18 cellular contexts compared by ENCODE assay signal in genomic region chr1:237043846-237044636, GRCh38. TPM values are rescaled to one million over a fixed set of nuclear protein-coding genes. Genes with fewer than 3 reads are reported as not detected.
DNase-seq lines count a peak whose midpoint lies in the region; ATAC-seq and TF ChIP-seq lines count a peak whose summit lies in the region.
"Had no signal": no experiment of that assay in that cellular context is flagged by ENCODE, and none has a peak within 500 bp of the region (broad histone marks: within the 10 kb centered on the region; RNA-seq: fewer than 3 reads in every experiment).

No MANE protein-coding gene starts in this region.

- TF ChIP-seq CTCF in WTC11 (IDR thresholded peaks at IDR 0.05) (no peak), vagina (IDR thresholded peaks at IDR 0.05) (no peak)

- H3K9ac ChIP-seq in stomach smooth muscle (ENCODE audit: low read length in 2 of 2): no peak overlapping the region

- H3K4me1 Mint-ChIP-seq in WTC11: peaks cover 19% of the 10 kb centered on the region

- 21% methylated on average over 14 of the region's 14 CpGs for WGBS in right cardiac atrium

- H3K27ac ChIP-seq in right cardiac atrium (ENCODE audit: low read length) (peak overlapping the region; percentile 81), stomach smooth muscle (ENCODE audit: low read length) (no peak overlapping the region), vagina (no peak overlapping the region)
- H3K27ac ChIP-seq: 22Rv1 had no signal

- H3K4me1 ChIP-seq in right cardiac atrium (ENCODE audit: control insufficient read depth, insufficient read depth, low read length): no peaks in the 10 kb centered on the region
- peaks cover 11% of the 10 kb centered on the region for H3K4me1 ChIP-seq in stomach smooth muscle (ENCODE audit: control insufficient read depth, insufficient read depth, low read length)
- peaks cover 9% of the 10 kb centered on the region for H3K4me1 ChIP-seq in vagina

- POLR2A ChIA-PET in WTC11 (lab: Charles Lee): no interaction called here

- no peaks in the 10 kb centered on the region for H3K9me3 Mint-ChIP-seq in WTC11
- H3K9me3 Mint-ChIP-seq: activated CD4-positive, alpha-beta T cell treated with anti-CD3 and anti-CD28 coated beads, Interleukin-2, amount 10 ng/mL, durations not matched to agents 24 days and 14 days; CD8-positive, alpha-beta memory T cell had no signal

- H3K27me3 Mint-ChIP-seq in WTC11 (ENCODE audit: low read depth): peaks cover 36% of the 10 kb centered on the region

- DNase-seq in DMS 273 (lab: John Stamatoyannopoulos, UW; ENCODE audit: unreplicated experiment) (peak; percentile 33), DMS 273 treated with DMSO at 0.1 percent for 48 hours (lab: John Stamatoyannopoulos, UW) (no peak), WTC11 (ENCODE audit: low spot score) (no peak), right cardiac atrium (peak; percentile 37 to 69 (median 68)), DMS114 treated with DMSO at 0.1 percent for 48 hours (lab: John Stamatoyannopoulos, UW; ENCODE audit: unreplicated experiment) (no peak), vagina (ENCODE audit: extremely low spot score in 2 of 2) (no peak)
- no peak for DNase-seq in stimulated activated CD4-positive, alpha-beta T cell treated with anti-CD3 and anti-CD28 coated beads, Interleukin-12 subunit alpha, Interleukin-12 subunit beta, amount 100 ng/mL, for 4 hours
- DNase-seq: activated CD4-positive, alpha-beta T cell treated with anti-CD3 and anti-CD28 coated beads, Interleukin-2, amount 10 ng/mL, durations not matched to agents 24 days and 14 days; activated effector memory CD4-positive, alpha-beta T cell treated with Interleukin-2 at 50 U/mL for 16 hours; CD8-positive, alpha-beta memory T cell; central memory CD4-positive, alpha-beta T cell; esophagus squamous epithelium; MV-4-11 had no signal

- no peaks in the 10 kb centered on the region for H3K9me3 ChIP-seq in right cardiac atrium (ENCODE audit: control insufficient read depth, low read length)
- H3K9me3 ChIP-seq in stomach smooth muscle (ENCODE audit: control insufficient read depth in 2 of 2, low read length in 2 of 2): no peaks in the 10 kb centered on the region
- H3K9me3 ChIP-seq in vagina: no peaks in the 10 kb centered on the region
- H3K9me3 ChIP-seq: esophagus squamous epithelium had no signal

- H3K4me3 ChIP-seq in right cardiac atrium (ENCODE audit: low read length) (peak overlapping the region; percentile 54), stomach smooth muscle (ENCODE audit: low read length in 2 of 2) (peak overlapping the region; percentile 79), vagina (peak overlapping the region in 1 of 2 donors; percentile 48)

- intact Hi-C loops in right cardiac atrium (cut with DNase I): loop anchor here in 1 of 4 donors (2.0 kb wide), 1 partner anchor 45 kb away; no protein-coding TSS in a partner anchor
- intact Hi-C loops in vagina (cut with DNase I): no loop called here

- no peak for TF ChIP-seq POLR2A in vagina (IDR thresholded peaks at IDR 0.05)

- H3K27me3 ChIP-seq in right cardiac atrium (ENCODE audit: control insufficient read depth, insufficient read depth) (no peaks in the 10 kb centered on the region), stomach smooth muscle (ENCODE audit: control insufficient read depth in 1 of 2, insufficient read depth in 2 of 2, low read length in 2 of 2) (no peaks in the 10 kb centered on the region), vagina (no peaks in the 10 kb centered on the region)

- H3K36me3 ChIP-seq in stomach smooth muscle (ENCODE audit: control insufficient read depth in 2 of 2, insufficient read depth in 2 of 2, low read length in 2 of 2) (no peaks in the 10 kb centered on the region), vagina (no peaks in the 10 kb centered on the region)
- H3K36me3 ChIP-seq: esophagus squamous epithelium had no signal

- H3K4me3 Mint-ChIP-seq in WTC11: peak overlapping the region; percentile 76
- H3K4me3 Mint-ChIP-seq: activated CD4-positive, alpha-beta T cell treated with anti-CD3 and anti-CD28 coated beads, Interleukin-2, amount 10 ng/mL, durations not matched to agents 24 days and 14 days had no signal

- CTCF ChIA-PET in WTC11 (lab: Charles Lee): interaction anchor here (0.7 to 1.9 kb wide), 4 partner anchors 70 to 518 kb away, joined by 3 to 6 read pairs (median 4); no protein-coding TSS in a partner anchor

- ATAC-seq in WTC11 (peak; percentile 7; the same call in 1 of the 2 replicates), right cardiac atrium (peak; percentile 78 to 80)

- peak overlapping the region; percentile 30; the same call in 1 of the 2 replicates for H3K27ac Mint-ChIP-seq in WTC11
- H3K27ac Mint-ChIP-seq: activated CD4-positive, alpha-beta T cell treated with anti-CD3 and anti-CD28 coated beads, Interleukin-2, amount 10 ng/mL, durations not matched to agents 24 days and 14 days had no signal

- H3K36me3 Mint-ChIP-seq in WTC11: no peaks in the 10 kb centered on the region
- H3K36me3 Mint-ChIP-seq: CD8-positive, alpha-beta memory T cell had no signal

TF ChIP-seq in WTC11, 78 proteins besides CTCF, POLR2A, EP300 and RAD21 (continues in another document):
- TF ChIP-seq ZBTB43 (CRISPR knock-in tag; IDR thresholded peaks at IDR 0.05) (no peak), ATF1 (CRISPR knock-in tag; IDR thresholded peaks at IDR 0.05) (no peak), USF1 (CRISPR knock-in tag; IDR thresholded peaks at IDR 0.05) (no peak), E2F1 (CRISPR knock-in tag; IDR thresholded peaks at IDR 0.05) (no peak), ZNF512 (CRISPR knock-in tag; IDR thresholded peaks at IDR 0.05; ENCODE audit: borderline replicate concordance) (no peak), CREB1 (CRISPR knock-in tag; IDR thresholded peaks at IDR 0.05) (no peak), OVOL2 (CRISPR knock-in tag; IDR thresholded peaks at IDR 0.05; ENCODE audit: borderline replicate concordance) (no peak), RORB (CRISPR knock-in tag; IDR thresholded peaks at IDR 0.05) (no peak), FOXP1 (CRISPR knock-in tag; IDR thresholded peaks at IDR 0.05; ENCODE audit: borderline replicate concordance) (no peak), NFATC4 (CRISPR knock-in tag; IDR thresholded peaks at IDR 0.05) (no peak), ZMAT4 (CRISPR knock-in tag; IDR thresholded peaks at IDR 0.05) (no peak), ZNF121 (CRISPR knock-in tag; IDR thresholded peaks at IDR 0.05) (no peak)

RNA-seq across cellular contexts. Expression of gene RYR2, which starts 2.1 kb away (rescaled TPM):
- total RNA-seq in WTC11 (2021): 5.9 to 7.9 TPM (median 6.0 TPM) in 3 replicates
- total RNA-seq in right cardiac atrium: 100 to 1,000 TPM; 479 to 716 (median 511) TPM
- 166 TPM for polyA plus RNA-seq in right cardiac atrium
- 1.5 TPM for total RNA-seq in vagina

RNA-seq across cellular contexts. Expression of gene MT1HL1, which starts 39.8 kb away (rescaled TPM):
- not detected in 3 replicates for total RNA-seq in WTC11 (2021)
- total RNA-seq in right cardiac atrium: not detected
- polyA plus RNA-seq in right cardiac atrium: not detected
- total RNA-seq in vagina: not detected
- total RNA-seq: activated CD4-positive, alpha-beta T cell treated with anti-CD3 and anti-CD28 coated beads, Interleukin-2, amount 10 ng/mL, durations not matched to agents 24 days and 14 days; CD8-positive, alpha-beta memory T cell; esophagus squamous epithelium; H4; myocyte; subcutaneous adipose tissue had no signal
- polyA plus RNA-seq: CD8-positive, alpha-beta memory T cell had no signal

Comparison
In these comparisons a context has a peak if more than half of its experiments do, and no peak if none do; other contexts are left out.
1. DNase-seq: peak in DMS 273 (single experiment) and right cardiac atrium (3 of 3); none in DMS 273 treated with DMSO at 0.1 percent for 48 hours (single experiment), WTC11 (single experiment), DMS114 treated with DMSO at 0.1 percent for 48 hours (single experiment), vagina (0 of 2) and stimulated activated CD4-positive, alpha-beta T cell treated with anti-CD3 and anti-CD28 coated beads, Interleukin-12 subunit alpha, Interleukin-12 subunit beta, amount 100 ng/mL, for 4 hours (single experiment).
2. RNA of gene RYR2, which starts 2.1 kb away (total RNA-seq): 479 to 716 TPM in right cardiac atrium; 5.9 to 7.9 TPM in WTC11 and 1.5 TPM in vagina (single experiment); every median in the first group is over 10 times any median in the second.